In genomic region chr14:21070610-21071224, GRCh38 we compare ENCODE assay signal across 8 cellular contexts. TPM values are rescaled to one million over a fixed set of nuclear protein-coding genes. Genes with fewer than 3 reads are reported as not detected.
A peak's percentile ranks its signal among the peaks of the same experiment; 100 is the strongest.
DNase-seq lines count a peak whose midpoint lies in the region; ATAC-seq and TF ChIP-seq lines count a peak whose summit lies in the region.

No MANE protein-coding gene starts in this region.

- peaks cover 6% of the 10 kb centered on the region for H3K36me3 ChIP-seq in upper lobe of right lung

- peak overlapping the region; percentile 65 for H3K27ac ChIP-seq in upper lobe of right lung

- no peak for DNase-seq in AG09309 (ENCODE audit: low read depth)
- peak; percentile 68 for DNase-seq in GM10266 (ENCODE audit: extremely low spot score)
- DNase-seq in SW480 (ENCODE audit: low spot score): peak; percentile 26
- DNase-seq in epithelial cell of esophagus (ENCODE audit: low read depth): peak; percentile 11
- DNase-seq in midbrain (lab: John Stamatoyannopoulos, UW): peak; percentile 55
- no peak for DNase-seq in upper lobe of right lung
- DNase-seq in globus pallidus (ENCODE audit: low spot score): no peak

- no peaks in the 10 kb centered on the region for H3K9me3 ChIP-seq in upper lobe of right lung

- peak overlapping the region; percentile 96 for H3K4me3 ChIP-seq in AG09309 (ENCODE audit: control insufficient read depth, low read depth, low read length)
- H3K4me3 ChIP-seq in epithelial cell of esophagus (ENCODE audit: low read length): peak overlapping the region; percentile 62
- peak overlapping the region; percentile 70 for H3K4me3 ChIP-seq in upper lobe of right lung

- TF ChIP-seq CTCF in AG09309 (IDR thresholded peaks at IDR 0.05; ENCODE audit: control insufficient read depth, insufficient read depth, low read depth, low read length, missing control alignments) (no peak), GM10266 (IDR thresholded peaks at IDR 0.05; ENCODE audit: control insufficient read depth, insufficient read depth, low read depth, missing control alignments) (no peak), epithelial cell of esophagus (IDR thresholded peaks at IDR 0.05; ENCODE audit: insufficient read depth, low read depth, low read length, missing control alignments) (no peak), upper lobe of right lung (IDR thresholded peaks at IDR 0.05) (no peak)

- ATAC-seq in HG03196 (IDR thresholded peaks at IDR 0.05; ENCODE audit: unreplicated experiment) (peak; percentile 5), upper lobe of right lung (peak; percentile 32)

- intact Hi-C loops in upper lobe of right lung (cut with DNase I): no loop called here

- H3K27me3 ChIP-seq in upper lobe of right lung: no peaks in the 10 kb centered on the region

- H3K4me1 ChIP-seq in upper lobe of right lung: peaks cover 26% of the 10 kb centered on the region

RNA-seq across cellular contexts. Expression of gene ARHGEF40, which starts 0.6 kb away (rescaled TPM):
- 39.2 TPM for total RNA-seq in upper lobe of right lung

RNA-seq across cellular contexts. Expression of gene RNASE8, which starts 13.1 kb away (rescaled TPM):
- total RNA-seq in upper lobe of right lung: not detected

RNA-seq across cellular contexts. Expression of gene ZNF219, which starts 27.7 kb away (rescaled TPM):
- 52.8 TPM for total RNA-seq in upper lobe of right lung

RNA-seq across cellular contexts. Expression of gene RNASE7, which starts 28.6 kb away (rescaled TPM):
- total RNA-seq in upper lobe of right lung: not detected

RNA-seq across cellular contexts. Expression of gene TMEM253, which starts 30.1 kb away (rescaled TPM):
- total RNA-seq in upper lobe of right lung: 0.67 TPM

Comparison
In these comparisons a context has a peak if more than half of its experiments do, and no peak if none do; other contexts are left out.
1. DNase-seq: peak in GM10266 (single experiment), SW480 (single experiment), epithelial cell of esophagus (single experiment) and midbrain (single experiment); none in AG09309 (single experiment), upper lobe of right lung (single experiment) and globus pallidus (single experiment).
2. Peak in every context shown above with its lines, with median percentiles within 50 percentile points of each other: H3K4me3 ChIP-seq.